In the genomic region with DNA sequence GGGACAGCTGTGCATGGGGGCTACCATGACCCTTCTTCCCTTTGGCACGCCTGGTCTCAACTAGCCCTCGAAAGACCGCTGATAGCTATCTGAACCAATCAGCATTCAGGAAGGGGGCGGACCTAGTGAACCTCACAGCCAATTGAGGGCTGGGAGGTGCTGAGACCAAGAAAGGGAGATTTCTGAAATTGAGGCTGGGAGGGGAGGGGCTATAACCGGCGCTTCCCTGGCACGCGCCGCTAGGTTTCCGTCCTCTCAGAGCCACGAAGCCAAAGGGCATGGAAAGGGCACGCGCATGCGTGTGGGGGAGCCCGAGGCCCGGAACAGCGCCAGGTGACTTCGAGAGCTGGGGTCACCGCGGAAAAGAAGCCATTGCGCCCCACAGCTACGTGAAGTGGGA, we compare ENCODE assay signal across 1 cellular context.
TF ChIP-seq lines count a peak whose summit lies in the region.

No MANE protein-coding gene starts in this region.

TF ChIP-seq in K562, 482 proteins besides CTCF, POLR2A, EP300 and RAD21:
- TF ChIP-seq RB1 (IDR thresholded peaks at IDR 0.05; ENCODE audit: low read depth) (no peak), GABPA (tag; conservative IDR thresholded peaks at IDR 0.05; ENCODE audit: low read depth) (no peak), ZBTB17 (CRISPR knock-in tag; IDR thresholded peaks at IDR 0.05) (no peak)
- TF ChIP-seq, protein P1, sequence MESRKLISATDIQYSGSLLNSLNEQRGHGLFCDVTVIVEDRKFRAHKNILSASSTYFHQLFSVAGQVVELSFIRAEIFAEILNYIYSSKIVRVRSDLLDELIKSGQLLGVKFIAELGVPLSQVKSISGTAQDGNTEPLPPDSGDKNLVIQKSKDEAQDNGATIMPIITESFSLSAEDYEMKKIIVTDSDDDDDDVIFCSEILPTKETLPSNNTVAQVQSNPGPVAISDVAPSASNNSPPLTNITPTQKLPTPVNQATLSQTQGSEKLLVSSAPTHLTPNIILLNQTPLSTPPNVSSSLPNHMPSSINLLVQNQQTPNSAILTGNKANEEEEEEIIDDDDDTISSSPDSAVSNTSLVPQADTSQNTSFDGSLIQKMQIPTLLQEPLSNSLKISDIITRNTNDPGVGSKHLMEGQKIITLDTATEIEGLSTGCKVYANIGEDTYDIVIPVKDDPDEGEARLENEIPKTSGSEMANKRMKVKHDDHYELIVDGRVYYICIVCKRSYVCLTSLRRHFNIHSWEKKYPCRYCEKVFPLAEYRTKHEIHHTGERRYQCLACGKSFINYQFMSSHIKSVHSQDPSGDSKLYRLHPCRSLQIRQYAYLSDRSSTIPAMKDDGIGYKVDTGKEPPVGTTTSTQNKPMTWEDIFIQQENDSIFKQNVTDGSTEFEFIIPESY (CRISPR knock-in tag; IDR thresholded peaks at IDR 0.05): peak; percentile 63; the same call in 1 of the 2 replicates
